10 cellular contexts compared by ENCODE assay signal in the genomic region with DNA sequence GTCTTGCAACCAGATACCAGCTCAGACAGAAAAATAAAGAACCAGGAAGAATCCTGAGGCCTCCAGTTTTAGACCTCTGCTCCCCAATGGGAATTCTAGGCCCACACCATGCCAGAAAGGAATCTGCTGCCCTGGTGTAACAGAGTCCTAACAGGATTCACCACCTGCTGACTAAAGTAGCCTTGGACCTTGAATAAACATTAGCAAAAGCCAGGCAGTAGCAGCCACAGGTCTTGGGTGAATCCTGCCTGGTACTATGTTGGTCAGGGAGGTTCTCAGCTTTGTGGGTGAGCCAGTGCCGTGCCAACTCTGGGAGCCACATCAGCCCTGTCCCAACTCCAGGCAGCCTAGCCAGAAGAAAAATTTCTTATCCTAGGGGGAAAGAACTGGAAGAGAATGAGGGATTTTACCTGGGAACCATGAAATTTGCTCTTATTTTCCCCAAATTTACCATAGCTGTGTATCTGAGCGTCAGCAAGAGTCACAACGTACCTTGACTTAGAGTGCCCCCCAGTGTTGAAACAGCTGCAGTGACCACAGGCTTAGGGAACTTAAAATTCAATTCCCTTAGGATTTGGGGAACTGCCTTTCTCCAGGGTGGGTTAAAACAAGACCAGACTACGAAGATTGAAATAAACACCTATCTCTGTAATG.
DNase-seq lines count a peak whose midpoint lies in the region; ATAC-seq and TF ChIP-seq lines count a peak whose summit lies in the region.
"Had no signal": no experiment of that assay in that cellular context is flagged by ENCODE, and none has a peak within 500 bp of the region (broad histone marks: within the 10 kb centered on the region; RNA-seq: fewer than 3 reads in every experiment).

No MANE protein-coding gene starts in this region.

- H3K79me2 ChIP-seq in Karpas-422 (ENCODE audit: low read length), result no peaks in the 10 kb centered on the region

- H3K36me3 ChIP-seq in Karpas-422 (ENCODE audit: insufficient read depth, low read length) (no peaks in the 10 kb centered on the region), WERI-Rb-1 (no peaks in the 10 kb centered on the region), mesenchymal stem cell (ENCODE audit: control insufficient read depth in 1 of 2, insufficient read depth in 2 of 2, low read depth in 1 of 2, low read length in 2 of 2) (no peaks in the 10 kb centered on the region)
- H3K36me3 ChIP-seq: neutrophil, uterus had no signal

- H2AK5ac ChIP-seq in mesenchymal stem cell (ENCODE audit: low read length, severe bottlenecking), result no peak overlapping the region

- no peak for ATAC-seq in HG03571 (IDR thresholded peaks at IDR 0.05; ENCODE audit: unreplicated experiment)

- no peak overlapping the region for H4K91ac ChIP-seq in mesenchymal stem cell (ENCODE audit: low read length)

- H3K27me3 ChIP-seq in Karpas-422 (ENCODE audit: low read length), result no peaks in the 10 kb centered on the region
- H3K27me3 ChIP-seq in WERI-Rb-1 (ENCODE audit: insufficient read depth, low read depth, severe bottlenecking), result no peaks in the 10 kb centered on the region
- no peaks in the 10 kb centered on the region for H3K27me3 ChIP-seq in mesenchymal stem cell (ENCODE audit: control insufficient read depth in 1 of 2, insufficient read depth in 1 of 2, low read length in 2 of 2)
- H3K27me3 ChIP-seq: neutrophil, uterus had no signal

- no peak overlapping the region for H2BK120ac ChIP-seq in mesenchymal stem cell (ENCODE audit: low read depth, low read length)

- no peaks in the 10 kb centered on the region for H3K9me2 ChIP-seq in Karpas-422 (replicated peaks; ENCODE audit: insufficient read depth, low read length)

- H3K4ac ChIP-seq in mesenchymal stem cell (ENCODE audit: low read depth in 1 of 2, low read length in 2 of 2), result no peak overlapping the region

- H3K9ac ChIP-seq in Karpas-422 (ENCODE audit: low read length) (no peak overlapping the region), mesenchymal stem cell (ENCODE audit: low read length) (no peak overlapping the region)

- no peak overlapping the region for H2BK12ac ChIP-seq in mesenchymal stem cell (ENCODE audit: low read length in 2 of 2)

- no peak overlapping the region for H2BK15ac ChIP-seq in mesenchymal stem cell (ENCODE audit: low read depth, poor library complexity, severe bottlenecking)

- H4K20me1 ChIP-seq in Karpas-422 (ENCODE audit: insufficient read depth, low read depth, low read length), result no peaks in the 10 kb centered on the region

- H3K14ac ChIP-seq in mesenchymal stem cell (ENCODE audit: low read length in 2 of 2), result no peak overlapping the region

- H3K4me1 ChIP-seq in Karpas-422 (ENCODE audit: low read length) (no peaks in the 10 kb centered on the region), mesenchymal stem cell (ENCODE audit: control insufficient read depth, insufficient read depth, low read depth, low read length) (no peaks in the 10 kb centered on the region)
- H3K4me1 ChIP-seq: uterus had no signal

- H3K23ac ChIP-seq in mesenchymal stem cell (ENCODE audit: low read length in 2 of 2), result no peak overlapping the region

- H3K27ac ChIP-seq in Karpas-422 (ENCODE audit: low read length), result no peak overlapping the region
- no peak overlapping the region for H3K27ac ChIP-seq in WERI-Rb-1
- H3K27ac ChIP-seq in mesenchymal stem cell (ENCODE audit: low read length, poor library complexity, severe bottlenecking), result no peak overlapping the region
- H3K27ac ChIP-seq: neutrophil, uterus had no signal

- DNase-seq in NCI-H1417 (lab: John Stamatoyannopoulos, UW) (peak in 2 of 3 experiments; percentile 40 to 66), NCI-H1417 treated with DMSO at 0.1 percent for 48 hours (lab: John Stamatoyannopoulos, UW) (no peak), Karpas-422 (peak; percentile 43), WERI-Rb-1 (peak; percentile 9), mesenchymal stem cell (peak; percentile 27), MV-4-11 (lab: John Stamatoyannopoulos, UW) (no peak), amygdala (lab: John Stamatoyannopoulos, UW) (no peak)
- DNase-seq: uterus had no signal

- 52% methylated on average over 4 of the region's 4 CpGs for WGBS in mesenchymal stem cell

- H3K9me3 ChIP-seq in Karpas-422 (ENCODE audit: low read length) (peaks cover 17% of the 10 kb centered on the region), WERI-Rb-1 (ENCODE audit: severe bottlenecking) (no peaks in the 10 kb centered on the region), mesenchymal stem cell (ENCODE audit: control insufficient read depth, low read length) (peaks cover 18% of the 10 kb centered on the region)
- H3K9me3 ChIP-seq: neutrophil, uterus had no signal

- H3K79me1 ChIP-seq in mesenchymal stem cell (replicated peaks; ENCODE audit: low read length, poor library complexity, severe bottlenecking), result no peaks in the 10 kb centered on the region

- H3K4me3 ChIP-seq in Karpas-422 (ENCODE audit: low read length) (peak overlapping the region; percentile 19; the same call in 1 of the 2 replicates), WERI-Rb-1 (ENCODE audit: low read depth, low read length) (no peak overlapping the region), mesenchymal stem cell (ENCODE audit: insufficient read depth in 1 of 2, low read depth in 1 of 2, low read length in 2 of 2) (no peak overlapping the region)
- H3K4me3 ChIP-seq: uterus had no signal

- no peak overlapping the region for H4K8ac ChIP-seq in mesenchymal stem cell (ENCODE audit: low read length)

- no peak overlapping the region for H2BK5ac ChIP-seq in mesenchymal stem cell (ENCODE audit: low read depth, low read length, poor library complexity, severe bottlenecking)

- no peak overlapping the region for H3K18ac ChIP-seq in mesenchymal stem cell (ENCODE audit: low read depth in 1 of 2, low read length in 2 of 2)

- no peak overlapping the region for H2AFZ ChIP-seq in Karpas-422 (ENCODE audit: low read length)
- H2AFZ ChIP-seq in mesenchymal stem cell (ENCODE audit: low read depth, low read length), result no peak overlapping the region

- H3K4me2 ChIP-seq in Karpas-422 (ENCODE audit: low read depth, low read length, poor library complexity, severe bottlenecking) (no peak overlapping the region), mesenchymal stem cell (ENCODE audit: low read length, poor library complexity, severe bottlenecking) (no peak overlapping the region)

- TF ChIP-seq CTCF in WERI-Rb-1 (IDR thresholded peaks at IDR 0.05; ENCODE audit: low read depth, low read length), result peak; percentile 32; the same call in 1 of the 2 replicates

Comparison
In these comparisons a context has a peak if more than half of its experiments do, and no peak if none do; other contexts are left out.
1. DNase-seq: peak in NCI-H1417 (2 of 3), Karpas-422 (single experiment), WERI-Rb-1 (single experiment) and mesenchymal stem cell (single experiment); none in NCI-H1417 treated with DMSO at 0.1 percent for 48 hours (single experiment), MV-4-11 (single experiment) and amygdala (0 of 56).